Comparison of ENCODE assay signal across 10 cellular contexts in the genomic region with DNA sequence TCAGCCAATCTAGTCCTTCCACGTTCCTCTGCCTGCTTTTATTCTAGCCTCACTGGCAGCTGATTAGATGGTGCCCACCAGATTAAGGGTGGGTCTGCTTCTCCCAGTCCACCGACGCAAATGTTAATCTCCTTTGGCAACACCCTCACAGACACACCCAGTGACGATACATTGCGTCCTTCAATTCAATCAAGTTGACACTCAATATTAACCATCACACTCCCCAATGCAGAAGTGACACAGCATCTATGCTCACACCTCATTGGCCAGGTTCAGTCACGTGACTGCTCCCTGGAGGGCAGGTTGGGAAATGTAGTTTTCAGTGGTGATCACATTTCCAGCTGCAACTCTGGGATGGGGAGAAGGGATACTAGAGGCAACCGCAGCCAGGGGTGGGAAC. TPM values are rescaled to one million over a fixed set of nuclear protein-coding genes. Genes with fewer than 3 reads are reported as not detected.
A peak's percentile ranks its signal among the peaks of the same experiment; 100 is the strongest.
DNase-seq lines count a peak whose midpoint lies in the region; ATAC-seq and TF ChIP-seq lines count a peak whose summit lies in the region.
"Had no signal": no experiment of that assay in that cellular context is flagged by ENCODE, and none has a peak within 500 bp of the region (broad histone marks: within the 10 kb centered on the region; RNA-seq: fewer than 3 reads in every experiment).

No MANE protein-coding gene starts in this region.

- no peaks in the 10 kb centered on the region for H3K9me3 Mint-ChIP-seq in H9
- no peaks in the 10 kb centered on the region for H3K9me3 Mint-ChIP-seq in T-cell

- H3K4me1 ChIP-seq in H9 (ENCODE audit: insufficient read depth, low read length) = no peaks in the 10 kb centered on the region
- peaks cover 6 to 9% of the 10 kb centered on the region in 2 donors for H3K4me1 ChIP-seq in left lung

- no peak for TF ChIP-seq CTCF in H9 (conservative IDR thresholded peaks at IDR 0.05)
- no peak for TF ChIP-seq CTCF in left lung (IDR thresholded peaks at IDR 0.05)

- intact Hi-C loops in left lung (cut with DNase I) = no loop called here

- no peak overlapping the region for H3K14ac ChIP-seq in H9 (ENCODE audit: insufficient read depth, low read length)

- H3K27me3 Mint-ChIP-seq in H9 (ENCODE audit: low read depth) = no peaks in the 10 kb centered on the region
- H3K27me3 Mint-ChIP-seq in T-cell = no peaks in the 10 kb centered on the region

- H3K4me3 Mint-ChIP-seq in H9 (no peak overlapping the region), T-cell (peak overlapping the region in 1 of 3 donors; percentile 15)

- H2AK5ac ChIP-seq in H9 (ENCODE audit: insufficient read length, low read length) = no peak overlapping the region

- H3K27ac ChIP-seq in H9 (ENCODE audit: insufficient read length, low read depth, low read length) (no peak overlapping the region), left lung (no peak overlapping the region)

- DNase-seq in DMS53 (lab: John Stamatoyannopoulos, UW) (peak; percentile 62), DMS53 treated with DMSO at 0.1 percent for 48 hours (lab: John Stamatoyannopoulos, UW; ENCODE audit: unreplicated experiment) (no peak), H9 (peak; percentile 72), T-cell (peak in 3 of 34 experiments; percentile 31 to 51 (median 45)), left lung (no peak), KG1 (lab: John Stamatoyannopoulos, UW) (no peak)
- DNase-seq: activated gamma-delta T cell treated with Interleukin-2 at 50 U/mL for 16 hours; stimulated activated CD4-positive, alpha-beta T cell treated with anti-CD3 and anti-CD28 coated beads, Interleukin-12 subunit alpha, Interleukin-12 subunit beta, amount 100 ng/mL, for 4 hours had no signal

- ATAC-seq in T-cell (replicated peaks in 1 of 4) (peak in 1 of 4 experiments; percentile 55), left lung (peak; percentile 24), HG03039 (IDR thresholded peaks at IDR 0.05; ENCODE audit: unreplicated experiment) (no peak), GM18867 (IDR thresholded peaks at IDR 0.05; ENCODE audit: unreplicated experiment) (no peak)

- H3K79me2 ChIP-seq in H9 (ENCODE audit: insufficient read depth, low read length) = no peaks in the 10 kb centered on the region

- no peak overlapping the region for H2BK5ac ChIP-seq in H9 (ENCODE audit: insufficient read length, low read length)

- no peak overlapping the region for H2BK120ac ChIP-seq in H9 (ENCODE audit: low read depth, low read length, poor library complexity, severe bottlenecking)

- H4K91ac ChIP-seq in H9 (ENCODE audit: insufficient read length, low read depth, low read length) = no peak overlapping the region

- H3K27me3 ChIP-seq in H9 (ENCODE audit: insufficient read depth, low read length) = no peaks in the 10 kb centered on the region
- H3K27me3 ChIP-seq in left lung = no peaks in the 10 kb centered on the region

- no peaks in the 10 kb centered on the region for H3K36me3 ChIP-seq in left lung

- no peak overlapping the region for H2BK12ac ChIP-seq in H9 (ENCODE audit: insufficient read length, low read depth, low read length)

- no peak overlapping the region; a peak in 2 of 7 replicates for H3K27ac Mint-ChIP-seq in H9
- peak overlapping the region; percentile 86 to 93 for H3K27ac Mint-ChIP-seq in T-cell

- no peaks in the 10 kb centered on the region for H4K20me1 ChIP-seq in H9 (ENCODE audit: control insufficient read depth, insufficient read depth, insufficient read length)

- H3K36me3 Mint-ChIP-seq in H9 (ENCODE audit: insufficient read depth in 1 of 3, low read depth in 3 of 3) = peaks cover 0 to 2% (median 0%) of the 10 kb centered on the region in 3 experiments; a peak in 1 of 7 replicates
- H3K36me3 Mint-ChIP-seq in T-cell = peaks cover 39% of the 10 kb centered on the region

- H3K23ac ChIP-seq in H9 (ENCODE audit: insufficient read length, low read depth, low read length) = no peak overlapping the region

- no peak overlapping the region for H4K5ac ChIP-seq in H9 (ENCODE audit: insufficient read length, low read depth, low read length)

- H3K4me3 ChIP-seq in left lung = no peak overlapping the region

- H3K23me2 ChIP-seq in H9 (ENCODE audit: insufficient read length, low read depth, low read length, poor library complexity, severe bottlenecking) = no peaks in the 10 kb centered on the region

- no peak overlapping the region for H3K18ac ChIP-seq in H9 (ENCODE audit: insufficient read length, low read depth, low read length)

- H3K56ac ChIP-seq in H9 (ENCODE audit: insufficient read length, low read depth, low read length) = no peak overlapping the region

- no peak overlapping the region for H2BK15ac ChIP-seq in H9 (ENCODE audit: low read depth, low read length)

- H3T11ph ChIP-seq in H9 (ENCODE audit: low read length) = no peak overlapping the region

- no peak overlapping the region for H4K8ac ChIP-seq in H9 (replicated peaks; ENCODE audit: insufficient read length, low read depth, low read length)

- POLR2A ChIA-PET in T-cell (lab: Charles Lee) = no interaction called here

- no peak overlapping the region for H3K9ac ChIP-seq in H9 (ENCODE audit: extremely low read depth, insufficient read length, low read length)

- H3K4ac ChIP-seq in H9 (ENCODE audit: low read depth, low read length) = no peak overlapping the region

- H3K9me3 ChIP-seq in H9 (ENCODE audit: control insufficient read depth, low read depth, low read length) = no peaks in the 10 kb centered on the region
- H3K9me3 ChIP-seq in left lung = no peaks in the 10 kb centered on the region

- CTCF ChIA-PET in T-cell (lab: Charles Lee) = no interaction called here

- no CpG with 5 or more reads among the region's 7 CpGs for WGBS in H9 (ENCODE audit: extremely low coverage, insufficient read length, low lambda C conversion rate)

- H3K4me1 Mint-ChIP-seq in H9 = no peaks in the 10 kb centered on the region
- H3K4me1 Mint-ChIP-seq in T-cell = peaks cover 74 to 89% (median 78%) of the 10 kb centered on the region in 3 donors

- no peak overlapping the region for H2BK20ac ChIP-seq in H9 (ENCODE audit: low read depth, low read length, poor library complexity, severe bottlenecking)

- H3K79me1 ChIP-seq in H9 (ENCODE audit: insufficient read depth, low read depth, low read length, poor library complexity, severe bottlenecking) = no peaks in the 10 kb centered on the region

- H2AFZ ChIP-seq in H9 (ENCODE audit: low read length) = no peak overlapping the region

- H3K4me2 ChIP-seq in H9 (ENCODE audit: insufficient read depth, insufficient read length, low read length) = no peak overlapping the region

RNA-seq across cellular contexts. Expression of a gene that starts 13.0 kb away (rescaled TPM):
- total RNA-seq in H9 (2021) (7.8 and 9.0 TPM in 2 replicates), T-cell (10 to 100 TPM; 39.6 to 79.2 (median 71.2) TPM), left lung (1 to 10 TPM; 2.6 to 4.8 TPM)

RNA-seq across cellular contexts. Expression of a gene that starts 24.6 kb away (rescaled TPM):
- total RNA-seq in H9 (2021) = 21.4 and 23.6 TPM in 2 replicates
- 10 to 100 TPM; 39.7 to 98.5 (median 72.8) TPM for total RNA-seq in T-cell
- total RNA-seq in left lung = 10 to 100 TPM; 27.7 to 43.0 TPM

Comparison
In these comparisons a context has a peak if more than half of its experiments do, and no peak if none do; other contexts are left out.
1. DNase-seq: peak in DMS53 (single experiment) and H9 (single experiment); none in DMS53 treated with DMSO at 0.1 percent for 48 hours (single experiment), left lung (0 of 2) and KG1 (single experiment).
2. H3K27ac Mint-ChIP-seq: peak in T-cell (2 of 2); none in H9 (0 of 3).